In genomic region chr11:86670179-86670578, GRCh38 we compare ENCODE assay signal across 10 cellular contexts. TPM values are rescaled to one million over a fixed set of nuclear protein-coding genes. Genes with fewer than 3 reads are reported as not detected.
A peak's percentile ranks its signal among the peaks of the same experiment; 100 is the strongest.
DNase-seq lines count a peak whose midpoint lies in the region; ATAC-seq and TF ChIP-seq lines count a peak whose summit lies in the region.
"Had no signal": no experiment of that assay in that cellular context is flagged by ENCODE, and none has a peak within 500 bp of the region (broad histone marks: within the 10 kb centered on the region; RNA-seq: fewer than 3 reads in every experiment).

No MANE protein-coding gene starts in this region.

- no peak overlapping the region for H3K27ac Mint-ChIP-seq in HFFc6

- H3K4me3 Mint-ChIP-seq in HFFc6, result peak overlapping the region; percentile 84; the same call in 1 of the 2 replicates

- H3K4me3 ChIP-seq in PC-9 (peak overlapping the region; percentile 82), coronary artery (peak overlapping the region; percentile 85), rectal smooth muscle tissue (ENCODE audit: low read length) (no peak overlapping the region)
- H3K4me3 ChIP-seq: colonic mucosa had no signal

- no peaks in the 10 kb centered on the region for H3K9me2 ChIP-seq in PC-9 (ENCODE audit: insufficient read depth)

- no peaks in the 10 kb centered on the region for H3K9me3 ChIP-seq in PC-9 (ENCODE audit: insufficient read depth, low read depth)
- H3K9me3 ChIP-seq: colonic mucosa had no signal

- peaks cover 29% of the 10 kb centered on the region; the same call in 1 of the 2 replicates for H3F3A ChIP-seq in PC-9 (ENCODE audit: insufficient read depth, low read depth)

- intact Hi-C loops in PC-9 (cut with micrococcal nuclease; ENCODE audit: unreplicated experiment), result loop anchor here (1.0 to 5.0 kb wide), 3 partner anchors 73 to 146 kb away; no protein-coding TSS in a partner anchor

- TSS peak; percentile 19 for BruUV-seq in PC-9 (replicated peaks; lab: Mats Ljungman, UMichigan)

- H3K4me1 ChIP-seq in PC-9 (replicated peaks; ENCODE audit: insufficient read depth) (peaks cover 49% of the 10 kb centered on the region), rectal smooth muscle tissue (ENCODE audit: control insufficient read depth, insufficient read depth, low read length) (peaks cover 11% of the 10 kb centered on the region)

- H4K20me1 ChIP-seq in PC-9 (ENCODE audit: insufficient read depth), result no peaks in the 10 kb centered on the region

- H3K36me3 Mint-ChIP-seq in HFFc6 (ENCODE audit: low read depth), result peaks cover 13% of the 10 kb centered on the region

- CTCF ChIA-PET in PC-9 (lab: Charles Lee), result no interaction called here

- H3K27me3 ChIP-seq in PC-9 (ENCODE audit: insufficient read depth, low read depth) (no peaks in the 10 kb centered on the region), rectal smooth muscle tissue (ENCODE audit: control insufficient read depth, insufficient read depth, low read length) (no peaks in the 10 kb centered on the region)
- H3K27me3 ChIP-seq: colonic mucosa had no signal

- H3K27ac ChIP-seq in PC-9 (peak overlapping the region; percentile 87), coronary artery (peak overlapping the region; percentile 95 to 98), rectal smooth muscle tissue (ENCODE audit: low read depth, low read length) (peak overlapping the region; percentile 98)
- H3K27ac ChIP-seq: colonic mucosa had no signal

- POLR2A ChIA-PET in PC-9 (lab: Charles Lee; ENCODE audit: unreplicated experiment), result interaction anchor here (0.7 kb wide), 1 partner anchor 66 kb away, joined by 3 read pairs; no protein-coding TSS in a partner anchor

- no peak overlapping the region for H2AFZ ChIP-seq in PC-9

- DNase-seq in HFFc6, result no peak
- DNase-seq in PC-9, result peak; percentile 24 to 82
- no peak for DNase-seq in coronary artery (ENCODE audit: low spot score)
- DNase-seq in stimulated activated naive CD4-positive, alpha-beta T cell (lab: John Stamatoyannopoulos, UW), result no peak
- no peak for DNase-seq in omental fat pad (ENCODE audit: low spot score)
- no peak for DNase-seq in pons (ENCODE audit: low spot score)
- DNase-seq in AG08396 (ENCODE audit: low spot score), result no peak
- DNase-seq: colonic mucosa, NCI-H2107 had no signal

- H3K9me3 Mint-ChIP-seq in HFFc6, result no peaks in the 10 kb centered on the region

- H3K4me2 ChIP-seq in PC-9, result peak overlapping the region; percentile 90

- ATAC-seq in omental fat pad (ENCODE audit: low FRiP score), result no peak

- H3K27me3 Mint-ChIP-seq in HFFc6 (ENCODE audit: insufficient read depth), result peaks cover 2% of the 10 kb centered on the region; the same call in 1 of the 2 replicates

- peaks cover 37% of the 10 kb centered on the region for H3K4me1 Mint-ChIP-seq in HFFc6 (ENCODE audit: low read depth)

- peaks cover 49% of the 10 kb centered on the region for H3K79me2 ChIP-seq in PC-9 (ENCODE audit: low read depth)

- no peak overlapping the region for H3K9ac ChIP-seq in rectal smooth muscle tissue (ENCODE audit: low read length)

- TF ChIP-seq CTCF in HFFc6 (IDR thresholded peaks at IDR 0.05) (no peak), PC-9 (conservative IDR thresholded peaks at IDR 0.05) (no peak), coronary artery (IDR thresholded peaks at IDR 0.05) (no peak), omental fat pad (IDR thresholded peaks at IDR 0.05) (no peak)

- H3K36me3 ChIP-seq in PC-9 (ENCODE audit: low read depth), result no peaks in the 10 kb centered on the region
- H3K36me3 ChIP-seq in rectal smooth muscle tissue (ENCODE audit: control insufficient read depth, insufficient read depth, low read length), result no peaks in the 10 kb centered on the region
- H3K36me3 ChIP-seq: colonic mucosa had no signal

RNA-seq across cellular contexts. Expression of gene ME3, which starts 2.2 kb away (rescaled TPM):
- total RNA-seq in HFFc6 (2021; fragmentation: NEBNext Ultra II Directional; extraction: Animal tissue kit (Norgen Biotek cat#: 25700)), result 1 to 10 TPM; 3.5 to 8.6 (median 6.6) TPM
- total RNA-seq in PC-9 (2021), result 34.0 and 61.1 TPM in 2 replicates
- 10 to 100 TPM; 28.4 to 93.0 (median 80.1) TPM for total RNA-seq in omental fat pad

Comparison
In these comparisons a context has a peak if more than half of its experiments do, and no peak if none do; other contexts are left out.
1. DNase-seq: peak in PC-9 (2 of 2); none in HFFc6 (single experiment), coronary artery (single experiment), stimulated activated naive CD4-positive, alpha-beta T cell (0 of 6), omental fat pad (single experiment), pons (single experiment) and AG08396 (single experiment).
2. Peak in every context shown above with its lines, with median percentiles within 50 percentile points of each other: H3K27ac ChIP-seq.